8 cellular contexts compared by ENCODE assay signal in the genomic region with DNA sequence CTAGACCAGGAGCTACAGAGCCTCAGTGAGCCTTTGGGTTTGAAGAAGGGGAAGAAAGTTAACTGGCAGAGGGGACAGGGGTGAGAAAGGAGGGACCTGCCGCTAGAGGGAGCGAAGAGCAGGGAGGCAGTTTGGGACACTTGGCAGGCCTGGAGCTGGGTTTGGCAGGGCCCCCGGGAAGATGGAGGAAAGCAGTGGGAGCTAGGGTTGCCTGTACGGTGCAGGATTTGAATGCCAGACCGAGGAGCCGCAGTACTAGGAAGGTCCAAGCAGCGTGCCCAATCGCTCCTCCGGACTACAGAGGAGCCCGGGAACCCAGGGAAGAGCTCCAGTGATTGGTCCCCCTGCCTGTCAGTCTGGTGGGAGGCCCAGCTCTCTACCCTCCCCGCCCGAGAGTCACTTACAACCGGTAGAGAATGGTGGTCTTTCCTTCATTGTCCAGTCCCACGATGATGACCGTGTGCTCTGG. TPM values are rescaled to one million over a fixed set of nuclear protein-coding genes. Genes with fewer than 3 reads are reported as not detected.
A peak's percentile ranks its signal among the peaks of the same experiment; 100 is the strongest.
DNase-seq lines count a peak whose midpoint lies in the region; ATAC-seq and TF ChIP-seq lines count a peak whose summit lies in the region.

No MANE protein-coding gene starts in this region.

- H3K79me1 ChIP-seq in mesenchymal stem cell (replicated peaks; ENCODE audit: low read length, poor library complexity, severe bottlenecking) = no peaks in the 10 kb centered on the region

- no peak overlapping the region for H4K91ac ChIP-seq in mesenchymal stem cell (ENCODE audit: low read length)

- H3K36me3 ChIP-seq in endodermal cell (ENCODE audit: control insufficient read depth, insufficient read depth, low read length) = no peaks in the 10 kb centered on the region
- no peaks in the 10 kb centered on the region for H3K36me3 ChIP-seq in mesenchymal stem cell (ENCODE audit: control insufficient read depth in 1 of 2, insufficient read depth in 2 of 2, low read depth in 1 of 2, low read length in 2 of 2)

- 4 to 5% methylated on average over 15 of the region's 15 CpGs for WGBS in endodermal cell (ENCODE audit: insufficient coverage in 1 of 2, insufficient read length in 1 of 2), 2 experiments
- under 1% methylated on average over 15 of the region's 15 CpGs for WGBS in mesenchymal stem cell

- H3K14ac ChIP-seq in mesenchymal stem cell (ENCODE audit: low read length in 2 of 2) = peak overlapping the region in 1 of 2 experiments; percentile 72

- peak overlapping the region; percentile 77 for H3K4me3 Mint-ChIP-seq in endodermal cell

- H3K9me3 Mint-ChIP-seq in endodermal cell = peaks cover 7% of the 10 kb centered on the region

- H3K4me1 ChIP-seq in endodermal cell (ENCODE audit: control insufficient read depth, insufficient read depth, low read length) (no peaks in the 10 kb centered on the region), mesenchymal stem cell (ENCODE audit: control insufficient read depth, insufficient read depth, low read depth, low read length) (peaks cover 5% of the 10 kb centered on the region)

- H3K36me3 Mint-ChIP-seq in endodermal cell (ENCODE audit: low read depth) = no peaks in the 10 kb centered on the region

- peaks cover 24% of the 10 kb centered on the region for H3K27me3 ChIP-seq in endodermal cell (ENCODE audit: control insufficient read depth, insufficient read depth, low read length, poor library complexity, severe bottlenecking)
- H3K27me3 ChIP-seq in mesenchymal stem cell (ENCODE audit: control insufficient read depth in 1 of 2, insufficient read depth in 1 of 2, low read length in 2 of 2) = peaks cover 33 to 40% of the 10 kb centered on the region in 2 experiments

- H2AK5ac ChIP-seq in mesenchymal stem cell (ENCODE audit: low read length, severe bottlenecking) = no peak overlapping the region

- no peak overlapping the region for H3K4ac ChIP-seq in mesenchymal stem cell (ENCODE audit: low read depth in 1 of 2, low read length in 2 of 2)

- peaks cover 50% of the 10 kb centered on the region for H3K27me3 Mint-ChIP-seq in endodermal cell (ENCODE audit: insufficient read depth)

- TF ChIP-seq CTCF in GM12865 (IDR thresholded peaks at IDR 0.05; ENCODE audit: insufficient read depth, low read depth, low read length, missing control alignments) (peak; percentile 92), endodermal cell (conservative IDR thresholded peaks at IDR 0.05) (peak; percentile 88)

- H3K4me1 Mint-ChIP-seq in endodermal cell = peaks cover 4% of the 10 kb centered on the region

- H3K4me3 ChIP-seq in GM12865 (ENCODE audit: low read depth, low read length) (peak overlapping the region; percentile 56), endodermal cell (ENCODE audit: low read length) (peak overlapping the region; percentile 87), mesenchymal stem cell (ENCODE audit: insufficient read depth in 1 of 2, low read depth in 1 of 2, low read length in 2 of 2) (peak overlapping the region; percentile 54 to 77)

- no peak overlapping the region for H2BK120ac ChIP-seq in mesenchymal stem cell (ENCODE audit: low read depth, low read length)

- H3K9me3 ChIP-seq in endodermal cell (ENCODE audit: control insufficient read depth, low read length) (no peaks in the 10 kb centered on the region), mesenchymal stem cell (ENCODE audit: control insufficient read depth, low read length) (no peaks in the 10 kb centered on the region)

- H2BK15ac ChIP-seq in mesenchymal stem cell (ENCODE audit: low read depth, poor library complexity, severe bottlenecking) = no peak overlapping the region

- peak overlapping the region; percentile 85 for H3K4me2 ChIP-seq in mesenchymal stem cell (ENCODE audit: low read length, poor library complexity, severe bottlenecking)

- H3K18ac ChIP-seq in mesenchymal stem cell (ENCODE audit: low read depth in 1 of 2, low read length in 2 of 2) = peak overlapping the region in 1 of 2 experiments; percentile 49

- peak; percentile 95 for DNase-seq in GM12865 (ENCODE audit: low read depth)
- DNase-seq in NCI-H82 (lab: John Stamatoyannopoulos, UW) = peak; percentile 92
- DNase-seq in activated CD8-positive, alpha-beta memory T cell treated with anti-CD3 and anti-CD28 coated beads for 24 hours = peak; percentile 92
- peak; percentile 99 for DNase-seq in endodermal cell
- peak; percentile 95 for DNase-seq in mesenchymal stem cell
- DNase-seq in stimulated activated CD8-positive, alpha-beta memory T cell treated with anti-CD3 and anti-CD28 coated beads, Interleukin-12 subunit alpha, Interleukin-12 subunit beta, amount 100 ng/mL, for 24 hours (ENCODE audit: extremely low read depth) = peak; percentile 48
- DNase-seq in NCI-H128 (lab: John Stamatoyannopoulos, UW; ENCODE audit: unreplicated experiment) = no peak

- no peak overlapping the region for H2BK12ac ChIP-seq in mesenchymal stem cell (ENCODE audit: low read length in 2 of 2)

- H3K27ac ChIP-seq in endodermal cell (ENCODE audit: low read depth, low read length) (no peak overlapping the region), mesenchymal stem cell (ENCODE audit: low read length, poor library complexity, severe bottlenecking) (no peak overlapping the region)

- peak; percentile 74 for ATAC-seq in HG03095 (IDR thresholded peaks at IDR 0.05; ENCODE audit: unreplicated experiment)

- H3K27ac Mint-ChIP-seq in endodermal cell = no peak overlapping the region

- H3K9ac ChIP-seq in endodermal cell (ENCODE audit: extremely low read depth, low read length, poor library complexity, severe bottlenecking) (no peak overlapping the region), mesenchymal stem cell (ENCODE audit: low read length) (peak overlapping the region; percentile 80)

- peak overlapping the region; percentile 41 for H4K8ac ChIP-seq in mesenchymal stem cell (ENCODE audit: low read length)

- H3K23ac ChIP-seq in mesenchymal stem cell (ENCODE audit: low read length in 2 of 2) = no peak overlapping the region

- peak overlapping the region; percentile 69 for H2AFZ ChIP-seq in mesenchymal stem cell (ENCODE audit: low read depth, low read length)

- no peak overlapping the region for H2BK5ac ChIP-seq in mesenchymal stem cell (ENCODE audit: low read depth, low read length, poor library complexity, severe bottlenecking)

RNA-seq across cellular contexts. Expression of gene ARL5C, which starts 1.3 kb away (rescaled TPM):
- not detected for total RNA-seq in endodermal cell
- polyA plus RNA-seq in endodermal cell (2013, experiment 1 of 2) = not detected
- polyA plus RNA-seq in endodermal cell (2013, experiment 2 of 2) = not detected
- not detected for polyA plus RNA-seq in mesenchymal stem cell (2013, experiment 1 of 2)
- not detected for polyA plus RNA-seq in mesenchymal stem cell (2013, experiment 2 of 2)

RNA-seq across cellular contexts. Expression of gene PLXDC1, which starts 13.3 kb away (rescaled TPM):
- 1 to 10 TPM; 9.0 TPM for total RNA-seq in endodermal cell
- polyA plus RNA-seq in endodermal cell (2013, experiment 1 of 2) = 2.3 TPM
- 1.4 TPM for polyA plus RNA-seq in endodermal cell (2013, experiment 2 of 2)
- polyA plus RNA-seq in mesenchymal stem cell (2013, experiment 1 of 2) = 1.9 TPM
- 2.1 TPM for polyA plus RNA-seq in mesenchymal stem cell (2013, experiment 2 of 2)

RNA-seq across cellular contexts. Expression of gene CACNB1, which starts 32.8 kb away (rescaled TPM):
- total RNA-seq in endodermal cell = 10 to 100 TPM; 12.2 to 13.2 TPM
- 15.9 TPM for polyA plus RNA-seq in endodermal cell (2013, experiment 1 of 2)
- polyA plus RNA-seq in endodermal cell (2013, experiment 2 of 2) = 12.4 TPM
- 7.0 TPM for polyA plus RNA-seq in mesenchymal stem cell (2013, experiment 1 of 2)
- polyA plus RNA-seq in mesenchymal stem cell (2013, experiment 2 of 2) = 6.3 TPM

RNA-seq across cellular contexts. Expression of gene RPL19, which starts 35.4 kb away (rescaled TPM):
- total RNA-seq in endodermal cell = 1,000 to 10,000 TPM; 1,782 to 1,829 TPM
- 2,533 TPM for polyA plus RNA-seq in endodermal cell (2013, experiment 1 of 2)
- 2,401 TPM for polyA plus RNA-seq in endodermal cell (2013, experiment 2 of 2)
- 2,372 TPM for polyA plus RNA-seq in mesenchymal stem cell (2013, experiment 1 of 2)
- polyA plus RNA-seq in mesenchymal stem cell (2013, experiment 2 of 2) = 2,320 TPM
